In the genomic region with DNA sequence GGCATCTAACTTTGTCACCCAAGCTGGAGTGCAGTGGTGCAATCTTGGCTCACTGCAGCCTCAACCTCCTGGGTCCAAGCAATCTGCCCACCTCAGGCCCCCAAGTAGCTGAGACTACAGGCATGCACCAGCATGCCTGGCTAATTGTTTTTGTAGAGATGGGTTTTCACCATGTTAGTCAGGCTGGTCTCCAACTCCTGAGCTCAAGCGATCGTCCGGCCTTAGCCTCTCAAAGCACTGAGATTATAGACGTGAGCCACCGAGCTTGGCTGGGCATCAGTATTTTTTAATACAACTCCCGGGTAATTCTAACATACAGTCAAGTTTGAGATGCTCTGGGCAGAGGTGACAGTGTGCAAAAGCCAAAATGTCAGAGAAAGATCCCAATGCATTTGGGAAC, we compare ENCODE assay signal across 21 cellular contexts.
A peak's percentile ranks its signal among the peaks of the same experiment; 100 is the strongest.
DNase-seq lines count a peak whose midpoint lies in the region; ATAC-seq and TF ChIP-seq lines count a peak whose summit lies in the region.
"Had no signal": no experiment of that assay in that cellular context is flagged by ENCODE, and none has a peak within 500 bp of the region (broad histone marks: within the 10 kb centered on the region; RNA-seq: fewer than 3 reads in every experiment).

No MANE protein-coding gene starts in this region.

- no peaks in the 10 kb centered on the region for H3K36me3 ChIP-seq in neural progenitor cell
- H3K36me3 ChIP-seq: sigmoid colon had no signal

- peaks cover 26 to 52% of the 10 kb centered on the region in 2 donors for H3K36me3 Mint-ChIP-seq in activated T-cell treated with anti-CD3 and anti-CD28 coated beads, Interleukin-2, amount 50 U/mL, for 72 hours (ENCODE audit: insufficient read depth in 2 of 2)
- H3K36me3 Mint-ChIP-seq in activated T-cell treated with anti-CD3 and anti-CD28 coated beads, Interleukin-2, amount 50 U/mL, for 4 hours (ENCODE audit: insufficient read depth), result peaks cover 58% of the 10 kb centered on the region
- H3K36me3 Mint-ChIP-seq in activated CD8-positive, alpha-beta T cell treated with anti-CD3 and anti-CD28 coated beads, Interleukin-2, amount 10 ng/mL, durations not matched to agents 7 days and 5 days (ENCODE audit: low read depth), result peaks cover 85% of the 10 kb centered on the region
- no peaks in the 10 kb centered on the region for H3K36me3 Mint-ChIP-seq in neural progenitor cell
- H3K36me3 Mint-ChIP-seq: type B pancreatic cell had no signal

- H3K4me3 ChIP-seq in neural progenitor cell, result no peak overlapping the region
- H3K4me3 ChIP-seq: body of pancreas, sigmoid colon had no signal

- no peaks in the 10 kb centered on the region for H3K79me2 ChIP-seq in neural progenitor cell (ENCODE audit: low read depth)

- H3K9me3 Mint-ChIP-seq in activated T-cell treated with anti-CD3 and anti-CD28 coated beads, Interleukin-2, amount 50 U/mL, for 72 hours, result no peaks in the 10 kb centered on the region
- H3K9me3 Mint-ChIP-seq in activated T-cell treated with anti-CD3 and anti-CD28 coated beads, Interleukin-2, amount 50 U/mL, for 4 hours, result no peaks in the 10 kb centered on the region
- no peaks in the 10 kb centered on the region for H3K9me3 Mint-ChIP-seq in activated CD8-positive, alpha-beta T cell treated with anti-CD3 and anti-CD28 coated beads, Interleukin-2, amount 10 ng/mL, durations not matched to agents 7 days and 5 days (ENCODE audit: insufficient read depth)
- H3K9me3 Mint-ChIP-seq in neural progenitor cell, result no peaks in the 10 kb centered on the region
- H3K9me3 Mint-ChIP-seq: nephron progenitor cell, type B pancreatic cell had no signal

- DNase-seq in activated T-cell treated with anti-CD3 and anti-CD28 coated beads, Interleukin-2, amount 50 U/mL, for 72 hours, result no peak
- DNase-seq in activated T-cell treated with anti-CD3 and anti-CD28 coated beads, Interleukin-2, amount 50 U/mL, for 4 hours, result no peak
- DNase-seq in NCI-H1105 (lab: John Stamatoyannopoulos, UW) (peak; percentile 10), neural progenitor cell (ENCODE audit: low spot score) (no peak), SKM-1 treated with dmso at 0.1 percent for 144 hours (lab: John Stamatoyannopoulos, UW; ENCODE audit: unreplicated experiment) (no peak)
- DNase-seq in activated CD8-positive, alpha-beta T cell treated with anti-CD3 and anti-CD28 coated beads, Interleukin-2, amount 10 ng/mL, durations not matched to agents 7 days and 5 days, result no peak
- no peak for DNase-seq in stimulated activated naive CD4-positive, alpha-beta T cell (lab: John Stamatoyannopoulos, UW)
- DNase-seq: body of pancreas; left cardiac atrium; NCI-H1436 treated with DMSO at 0.1 percent for 48 hours; NCI-H69; nephron progenitor cell; OCI-M1; posterior cingulate gyrus; SIG-M5; sigmoid colon; stimulated activated naive CD4-positive, alpha-beta T cell treated with Interleukin-2 at 50 U/mL for 16 hours had no signal

- no peak overlapping the region for H2AFZ ChIP-seq in neural progenitor cell (replicated peaks)

- no peak for TF ChIP-seq CTCF in neural progenitor cell (IDR thresholded peaks at IDR 0.05)

- no peaks in the 10 kb centered on the region for H3K27me3 Mint-ChIP-seq in activated T-cell treated with anti-CD3 and anti-CD28 coated beads, Interleukin-2, amount 50 U/mL, for 72 hours (ENCODE audit: low read depth)
- no peaks in the 10 kb centered on the region for H3K27me3 Mint-ChIP-seq in activated T-cell treated with anti-CD3 and anti-CD28 coated beads, Interleukin-2, amount 50 U/mL, for 4 hours (ENCODE audit: low read depth)
- H3K27me3 Mint-ChIP-seq in activated CD8-positive, alpha-beta T cell treated with anti-CD3 and anti-CD28 coated beads, Interleukin-2, amount 10 ng/mL, durations not matched to agents 7 days and 5 days (ENCODE audit: low read depth), result no peaks in the 10 kb centered on the region
- no peaks in the 10 kb centered on the region for H3K27me3 Mint-ChIP-seq in neural progenitor cell (ENCODE audit: insufficient read depth, low read depth)
- H3K27me3 Mint-ChIP-seq: type B pancreatic cell had no signal

- CTCF ChIA-PET in activated CD8-positive, alpha-beta T cell treated with anti-CD3 and anti-CD28 coated beads, Interleukin-2, amount 10 ng/mL, durations not matched to agents 7 days and 5 days (lab: Charles Lee), result interaction anchor here (1.2 kb wide), 1 partner anchor 26 kb away, joined by 3 read pairs; no protein-coding TSS in a partner anchor

- no peaks in the 10 kb centered on the region for H3K9me3 ChIP-seq in neural progenitor cell (ENCODE audit: low read depth)
- H3K9me3 ChIP-seq: body of pancreas, sigmoid colon had no signal

- peak overlapping the region; percentile 94 for H3K27ac Mint-ChIP-seq in activated T-cell treated with anti-CD3 and anti-CD28 coated beads, Interleukin-2, amount 50 U/mL, for 72 hours
- H3K27ac Mint-ChIP-seq in activated CD8-positive, alpha-beta T cell treated with anti-CD3 and anti-CD28 coated beads, Interleukin-2, amount 10 ng/mL, durations not matched to agents 7 days and 5 days, result peak overlapping the region; percentile 90
- peak overlapping the region; percentile 1 for H3K27ac Mint-ChIP-seq in neural progenitor cell
- H3K27ac Mint-ChIP-seq: nephron progenitor cell had no signal

- ATAC-seq in activated T-cell treated with anti-CD3 and anti-CD28 coated beads, Interleukin-2, amount 50 U/mL, for 72 hours (replicated peaks in 1 of 2), result no peak
- ATAC-seq in activated T-cell treated with anti-CD3 and anti-CD28 coated beads, Interleukin-2, amount 50 U/mL, for 4 hours, result no peak
- ATAC-seq in activated CD8-positive, alpha-beta T cell treated with anti-CD3 and anti-CD28 coated beads, Interleukin-2, amount 10 ng/mL, durations not matched to agents 7 days and 5 days, result no peak
- ATAC-seq in HG03432 (IDR thresholded peaks at IDR 0.05; ENCODE audit: unreplicated experiment), result no peak
- ATAC-seq: body of pancreas had no signal

- H3K4me1 Mint-ChIP-seq in activated T-cell treated with anti-CD3 and anti-CD28 coated beads, Interleukin-2, amount 50 U/mL, for 72 hours (ENCODE audit: low read depth), result peaks cover 71% of the 10 kb centered on the region
- peaks cover 40% of the 10 kb centered on the region for H3K4me1 Mint-ChIP-seq in activated T-cell treated with anti-CD3 and anti-CD28 coated beads, Interleukin-2, amount 50 U/mL, for 4 hours (ENCODE audit: low read depth)
- H3K4me1 Mint-ChIP-seq in activated CD8-positive, alpha-beta T cell treated with anti-CD3 and anti-CD28 coated beads, Interleukin-2, amount 10 ng/mL, durations not matched to agents 7 days and 5 days (ENCODE audit: low read depth), result peaks cover 71% of the 10 kb centered on the region
- H3K4me1 Mint-ChIP-seq in neural progenitor cell, result peaks cover under 1% of the 10 kb centered on the region

- H4K20me1 ChIP-seq in neural progenitor cell (ENCODE audit: low read depth), result no peaks in the 10 kb centered on the region

- no peak overlapping the region for H3K9ac ChIP-seq in neural progenitor cell

- no peaks in the 10 kb centered on the region for H3K4me1 ChIP-seq in neural progenitor cell
- H3K4me1 ChIP-seq: body of pancreas had no signal

- H3F3A ChIP-seq in neural progenitor cell (ENCODE audit: low read depth), result no peaks in the 10 kb centered on the region

- POLR2A ChIA-PET in activated CD8-positive, alpha-beta T cell treated with anti-CD3 and anti-CD28 coated beads, Interleukin-2, amount 10 ng/mL, durations not matched to agents 7 days and 5 days (lab: Charles Lee), result no interaction called here

- no peak overlapping the region for H3K4me2 ChIP-seq in neural progenitor cell

- no peaks in the 10 kb centered on the region for H3K27me3 ChIP-seq in neural progenitor cell
- H3K27me3 ChIP-seq: body of pancreas, sigmoid colon had no signal

- H3K4me3 Mint-ChIP-seq in activated T-cell treated with anti-CD3 and anti-CD28 coated beads, Interleukin-2, amount 50 U/mL, for 72 hours, result no peak overlapping the region
- H3K4me3 Mint-ChIP-seq in activated T-cell treated with anti-CD3 and anti-CD28 coated beads, Interleukin-2, amount 50 U/mL, for 4 hours, result no peak overlapping the region
- H3K4me3 Mint-ChIP-seq in activated CD8-positive, alpha-beta T cell treated with anti-CD3 and anti-CD28 coated beads, Interleukin-2, amount 10 ng/mL, durations not matched to agents 7 days and 5 days, result no peak overlapping the region
- no peak overlapping the region for H3K4me3 Mint-ChIP-seq in neural progenitor cell
- H3K4me3 Mint-ChIP-seq: nephron progenitor cell, type B pancreatic cell had no signal

- no peak overlapping the region for H3K27ac ChIP-seq in neural progenitor cell
- H3K27ac ChIP-seq: body of pancreas, C4-2B, HL-60, sigmoid colon had no signal

Comparison
In these comparisons a context has a peak if more than half of its experiments do, and no peak if none do; other contexts are left out.
1. H3K27ac Mint-ChIP-seq: peak in every context shown above with its lines; median percentile 94 in activated T-cell treated with anti-CD3 and anti-CD28 coated beads, Interleukin-2, amount 50 U/mL, for 72 hours; 90 in activated CD8-positive, alpha-beta T cell treated with anti-CD3 and anti-CD28 coated beads, Interleukin-2, amount 10 ng/mL, durations not matched to agents 7 days and 5 days; 1 in neural progenitor cell.